In the genomic region with DNA sequence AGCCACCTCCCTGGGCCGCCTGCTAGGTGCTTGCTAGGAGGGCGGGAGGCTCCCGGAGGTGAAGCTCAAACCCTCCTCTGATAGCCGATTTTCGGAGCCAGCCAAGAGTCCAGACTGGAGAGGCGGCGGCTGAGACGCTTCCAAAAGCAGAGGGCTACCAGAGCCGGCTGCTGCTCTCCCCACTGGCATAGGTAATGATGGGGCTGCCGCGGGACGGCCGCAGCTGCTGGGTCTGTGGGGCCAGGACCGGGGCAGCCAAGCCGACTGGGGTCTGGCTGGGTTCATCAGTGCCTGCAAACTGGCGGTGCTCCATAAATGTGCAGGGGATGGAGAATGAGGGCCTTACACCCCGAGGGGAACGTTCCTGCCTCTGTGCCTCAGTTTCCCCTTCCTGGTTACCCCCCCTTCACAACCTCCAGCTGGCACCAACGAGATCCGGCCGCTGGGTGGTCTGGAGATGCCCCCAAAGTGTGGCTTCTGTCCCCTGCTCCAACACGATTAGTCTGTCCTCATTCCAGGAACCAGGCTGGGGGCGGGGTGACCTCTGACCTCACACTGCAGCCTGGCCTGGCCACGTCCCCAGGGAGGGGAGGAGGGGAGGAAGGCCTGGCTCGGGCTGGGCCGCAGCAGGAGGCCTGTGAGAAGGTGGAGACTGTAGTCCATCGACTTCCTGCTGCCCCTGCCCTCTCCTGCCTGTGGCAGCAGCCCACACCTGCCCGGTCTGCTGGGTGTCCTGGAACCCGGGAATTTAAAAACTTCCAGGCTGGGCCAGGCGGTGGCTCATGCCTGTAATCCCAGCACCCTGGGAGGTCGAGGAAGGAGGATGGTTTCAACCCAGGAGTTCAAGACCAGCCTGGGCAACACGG, we compare ENCODE assay signal across 1 cellular context.
A peak's percentile ranks its signal among the peaks of the same experiment; 100 is the strongest.
TF ChIP-seq lines count a peak whose summit lies in the region.

No MANE protein-coding gene starts in this region.

TF ChIP-seq in liver, 16 proteins besides CTCF, POLR2A, EP300 and RAD21 (continued from another document):
- TF ChIP-seq GABPA (IDR thresholded peaks at IDR 0.05 in 1 of 2, conservative IDR thresholded peaks at IDR 0.05 in 1 of 2) (peak in 1 of 2 donors; percentile 27), RXRA (IDR thresholded peaks at IDR 0.05) (peak; percentile 79 to 80), JUND (IDR thresholded peaks at IDR 0.05) (no peak), FOXA2 (IDR thresholded peaks at IDR 0.05) (no peak), NR2F2 (IDR thresholded peaks at IDR 0.05) (peak; percentile 97), YY1 (IDR thresholded peaks at IDR 0.05) (peak; percentile 19), EGR1 (IDR thresholded peaks at IDR 0.05; ENCODE audit: low read depth in 2 of 2) (peak in 1 of 2 donors; percentile 30)
